ENCODE assay signal across 1 cellular context in the genomic region with DNA sequence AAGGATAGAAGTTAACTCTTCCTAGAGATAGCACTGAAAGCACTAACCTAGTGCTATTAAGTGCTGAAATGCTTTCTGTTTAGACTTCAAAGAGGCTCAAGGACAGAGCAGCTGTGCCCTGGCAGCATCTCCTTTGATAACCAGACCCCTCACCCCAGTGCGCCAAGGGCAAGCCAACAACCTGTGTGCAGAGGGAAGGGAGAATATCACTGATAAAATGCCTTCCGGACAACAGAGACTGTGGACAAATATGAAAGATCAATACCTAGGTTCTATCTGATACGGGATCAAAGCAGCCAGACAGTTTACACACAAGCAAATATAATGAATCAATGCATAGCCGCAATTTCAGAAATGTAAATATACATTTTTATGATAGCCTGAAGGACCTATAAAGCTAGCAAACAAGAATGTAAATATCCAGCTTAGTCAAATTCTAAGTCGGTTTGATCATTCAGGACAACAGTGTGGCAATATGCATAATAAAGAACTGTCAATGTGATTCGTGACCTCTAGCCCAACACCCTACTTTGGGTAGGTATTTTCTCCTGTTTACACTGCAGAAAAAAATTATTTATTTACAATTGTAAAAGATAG.
TF ChIP-seq lines count a peak whose summit lies in the region.

No MANE protein-coding gene starts in this region.

TF ChIP-seq in HepG2, 621 proteins besides CTCF, POLR2A, EP300 and RAD21 (continued from another document and continues in another):
- no peak for TF ChIP-seq PLSCR1 (CRISPR knock-in tag; IDR thresholded peaks at IDR 0.05; ENCODE audit: borderline replicate concordance)
- peak; percentile 99 for TF ChIP-seq DPF2 (CRISPR knock-in tag; IDR thresholded peaks at IDR 0.05; ENCODE audit: borderline replicate concordance, low read depth)
- peak; percentile 39 for TF ChIP-seq IKZF4 (CRISPR knock-in tag; IDR thresholded peaks at IDR 0.05; ENCODE audit: borderline replicate concordance, low read depth, not compliant biosample characterization)
- TF ChIP-seq, protein P1, sequence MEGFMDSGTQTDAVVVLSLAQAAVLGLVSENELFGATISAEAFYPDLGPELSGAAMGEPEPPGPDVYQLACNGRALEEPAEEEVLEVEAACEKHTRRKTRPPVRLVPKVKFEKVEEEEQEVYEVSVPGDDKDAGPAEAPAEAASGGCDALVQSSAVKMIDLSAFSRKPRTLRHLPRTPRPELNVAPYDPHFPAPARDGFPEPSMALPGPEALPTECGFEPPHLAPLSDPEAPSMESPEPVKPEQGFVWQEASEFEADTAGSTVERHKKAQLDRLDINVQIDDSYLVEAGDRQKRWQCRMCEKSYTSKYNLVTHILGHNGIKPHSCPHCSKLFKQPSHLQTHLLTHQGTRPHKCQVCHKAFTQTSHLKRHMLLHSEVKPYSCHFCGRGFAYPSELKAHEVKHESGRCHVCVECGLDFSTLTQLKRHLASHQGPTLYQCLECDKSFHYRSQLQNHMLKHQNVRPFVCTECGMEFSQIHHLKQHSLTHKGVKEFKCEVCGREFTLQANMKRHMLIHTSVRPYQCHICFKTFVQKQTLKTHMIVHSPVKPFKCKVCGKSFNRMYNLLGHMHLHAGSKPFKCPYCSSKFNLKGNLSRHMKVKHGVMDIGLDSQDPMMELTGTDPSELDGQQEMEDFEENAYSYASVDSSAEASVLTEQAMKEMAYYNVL (CRISPR knock-in tag; IDR thresholded peaks at IDR 0.05; ENCODE audit: borderline replicate concordance) = peak; percentile 98
- TF ChIP-seq ZNF180 (CRISPR knock-in tag; IDR thresholded peaks at IDR 0.05; ENCODE audit: borderline replicate concordance, low read depth) = no peak
- TF ChIP-seq ZFP36 (IDR thresholded peaks at IDR 0.05; ENCODE audit: borderline replicate concordance, low read depth, low read length, partially characterized antibody) = peak; percentile 93
- TF ChIP-seq, protein P2, sequence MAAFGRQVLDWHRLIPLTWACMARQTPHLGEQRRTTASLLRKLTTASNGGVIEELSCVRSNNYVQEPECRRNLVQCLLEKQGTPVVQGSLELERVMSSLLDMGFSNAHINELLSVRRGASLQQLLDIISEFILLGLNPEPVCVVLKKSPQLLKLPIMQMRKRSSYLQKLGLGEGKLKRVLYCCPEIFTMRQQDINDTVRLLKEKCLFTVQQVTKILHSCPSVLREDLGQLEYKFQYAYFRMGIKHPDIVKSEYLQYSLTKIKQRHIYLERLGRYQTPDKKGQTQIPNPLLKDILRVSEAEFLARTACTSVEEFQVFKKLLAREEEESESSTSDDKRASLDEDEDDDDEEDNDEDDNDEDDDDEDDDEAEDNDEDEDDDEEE (CRISPR knock-in tag; IDR thresholded peaks at IDR 0.05) = peak; percentile 47; the same call in 1 of the 2 replicates
- TF ChIP-seq AFF4 (CRISPR knock-in tag; IDR thresholded peaks at IDR 0.05) = peak; percentile 86; the same call in 1 of the 2 replicates
- TF ChIP-seq TEAD2 (CRISPR knock-in tag; IDR thresholded peaks at IDR 0.05) = 0 out of 2 replicates have a peak, but pooled peaks have one; percentile 76
- peak; percentile 68; the same call in 1 of the 2 replicates for TF ChIP-seq ZNF20 (CRISPR knock-in tag; IDR thresholded peaks at IDR 0.05)
- TF ChIP-seq ZIK1 (CRISPR knock-in tag; IDR thresholded peaks at IDR 0.05; ENCODE audit: borderline replicate concordance, low read depth) = no peak
- peak; percentile 70; the same call in 1 of the 2 replicates for TF ChIP-seq ZNF639 (CRISPR knock-in tag; conservative IDR thresholded peaks at IDR 0.05)
- TF ChIP-seq SRY (CRISPR knock-in tag; IDR thresholded peaks at IDR 0.05) = peak; percentile 52; the same call in 1 of the 2 replicates
- TF ChIP-seq ZFP37 (CRISPR knock-in tag; IDR thresholded peaks at IDR 0.05; ENCODE audit: borderline replicate concordance) = no peak
- TF ChIP-seq ZBTB49 (CRISPR knock-in tag; IDR thresholded peaks at IDR 0.05; ENCODE audit: borderline replicate concordance) = peak; percentile 68; the same call in 1 of the 2 replicates
- peak; percentile 100 for TF ChIP-seq MED13 (CRISPR knock-in tag; IDR thresholded peaks at IDR 0.05)
- peak; percentile 99 for TF ChIP-seq TARDBP (CRISPR knock-in tag; IDR thresholded peaks at IDR 0.05)
- TF ChIP-seq HMGA1 (CRISPR knock-in tag; conservative IDR thresholded peaks at IDR 0.05) = no peak
- peak; percentile 77 for TF ChIP-seq ZNF501 (CRISPR knock-in tag; IDR thresholded peaks at IDR 0.05)
- TF ChIP-seq, protein P3, sequence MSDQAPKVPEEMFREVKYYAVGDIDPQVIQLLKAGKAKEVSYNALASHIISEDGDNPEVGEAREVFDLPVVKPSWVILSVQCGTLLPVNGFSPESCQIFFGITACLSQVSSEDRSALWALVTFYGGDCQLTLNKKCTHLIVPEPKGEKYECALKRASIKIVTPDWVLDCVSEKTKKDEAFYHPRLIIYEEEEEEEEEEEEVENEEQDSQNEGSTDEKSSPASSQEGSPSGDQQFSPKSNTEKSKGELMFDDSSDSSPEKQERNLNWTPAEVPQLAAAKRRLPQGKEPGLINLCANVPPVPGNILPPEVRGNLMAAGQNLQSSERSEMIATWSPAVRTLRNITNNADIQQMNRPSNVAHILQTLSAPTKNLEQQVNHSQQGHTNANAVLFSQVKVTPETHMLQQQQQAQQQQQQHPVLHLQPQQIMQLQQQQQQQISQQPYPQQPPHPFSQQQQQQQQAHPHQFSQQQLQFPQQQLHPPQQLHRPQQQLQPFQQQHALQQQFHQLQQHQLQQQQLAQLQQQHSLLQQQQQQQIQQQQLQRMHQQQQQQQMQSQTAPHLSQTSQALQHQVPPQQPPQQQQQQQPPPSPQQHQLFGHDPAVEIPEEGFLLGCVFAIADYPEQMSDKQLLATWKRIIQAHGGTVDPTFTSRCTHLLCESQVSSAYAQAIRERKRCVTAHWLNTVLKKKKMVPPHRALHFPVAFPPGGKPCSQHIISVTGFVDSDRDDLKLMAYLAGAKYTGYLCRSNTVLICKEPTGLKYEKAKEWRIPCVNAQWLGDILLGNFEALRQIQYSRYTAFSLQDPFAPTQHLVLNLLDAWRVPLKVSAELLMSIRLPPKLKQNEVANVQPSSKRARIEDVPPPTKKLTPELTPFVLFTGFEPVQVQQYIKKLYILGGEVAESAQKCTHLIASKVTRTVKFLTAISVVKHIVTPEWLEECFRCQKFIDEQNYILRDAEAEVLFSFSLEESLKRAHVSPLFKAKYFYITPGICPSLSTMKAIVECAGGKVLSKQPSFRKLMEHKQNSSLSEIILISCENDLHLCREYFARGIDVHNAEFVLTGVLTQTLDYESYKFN (CRISPR knock-in tag; conservative IDR thresholded peaks at IDR 0.05) = peak; percentile 98
- no peak for TF ChIP-seq EZH2 (conservative IDR thresholded peaks at IDR 0.05; ENCODE audit: low read depth, low read length)
- TF ChIP-seq GLMP (CRISPR knock-in tag; IDR thresholded peaks at IDR 0.05; ENCODE audit: borderline replicate concordance) = no peak
- peak; percentile 100 for TF ChIP-seq SALL1 (CRISPR knock-in tag; IDR thresholded peaks at IDR 0.05)
- peak; percentile 95 for TF ChIP-seq SAP130 (CRISPR knock-in tag; IDR thresholded peaks at IDR 0.05; ENCODE audit: low read depth)
- no peak for TF ChIP-seq ZNF704 (CRISPR knock-in tag; IDR thresholded peaks at IDR 0.05; ENCODE audit: borderline replicate concordance)
- TF ChIP-seq MTF1 (CRISPR knock-in tag; IDR thresholded peaks at IDR 0.05) = peak; percentile 92; the same call in 1 of the 2 replicates
- no peak; the same call in 1 of the 2 replicates for TF ChIP-seq ZNF510 (CRISPR knock-in tag; IDR thresholded peaks at IDR 0.05; ENCODE audit: low read depth)
- TF ChIP-seq SNRNP70 (IDR thresholded peaks at IDR 0.05; ENCODE audit: low read depth, low read length) = no peak
